ENCODE assay signal across 14 cellular contexts in the genomic region with DNA sequence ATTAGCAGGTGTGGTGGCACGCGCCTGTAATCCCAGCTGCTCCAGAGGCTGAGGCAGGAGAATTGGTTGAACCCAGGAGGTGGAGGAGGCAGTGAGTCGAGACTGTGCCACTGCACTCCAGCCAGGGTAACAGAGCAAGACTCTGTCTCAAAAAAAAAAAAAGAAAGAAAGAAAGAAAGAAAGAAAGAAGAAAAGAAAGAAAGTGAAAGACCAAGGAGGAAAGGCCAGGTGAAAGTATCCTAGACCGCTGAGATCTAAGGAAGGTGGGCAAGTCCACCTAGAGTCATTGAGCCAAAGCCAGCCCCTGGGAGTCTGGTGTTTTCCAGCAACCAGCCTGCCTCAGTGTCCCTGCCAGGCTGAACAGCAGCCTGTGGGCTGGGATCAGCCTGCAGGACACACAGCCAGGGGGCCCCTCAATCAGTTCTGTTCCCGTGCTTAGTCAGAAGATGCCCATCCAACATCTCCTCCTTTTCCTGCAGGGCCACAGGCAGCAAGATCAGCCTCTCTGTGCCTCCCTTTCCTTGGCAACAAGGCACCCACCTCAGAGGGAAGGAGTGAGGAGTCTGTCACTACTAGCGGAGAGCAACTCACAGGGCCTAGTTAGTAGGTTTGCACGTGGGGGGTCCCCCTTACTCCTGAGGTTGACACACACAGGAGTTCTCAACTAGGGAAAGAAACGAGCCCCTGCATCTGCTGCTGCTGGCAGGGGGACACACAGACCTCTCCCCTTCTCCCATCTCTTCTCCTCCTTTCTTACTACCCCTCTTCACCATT.
"Had no signal": no experiment of that assay in that cellular context is flagged by ENCODE, and none has a peak within 500 bp of the region (broad histone marks: within the 10 kb centered on the region; RNA-seq: fewer than 3 reads in every experiment).

No MANE protein-coding gene starts in this region.

- H3K9me3 ChIP-seq: gastrocnemius medialis, thyroid gland, uterus had no signal

- H3K36me3 Mint-ChIP-seq: activated naive CD8-positive, alpha-beta T cell; brain had no signal

- H3K27me3 Mint-ChIP-seq: activated naive CD8-positive, alpha-beta T cell had no signal

- H3K27ac ChIP-seq: thyroid gland, uterus had no signal

- H3K36me3 ChIP-seq: gastrocnemius medialis, thyroid gland, uterus had no signal

- H3K4me3 Mint-ChIP-seq: activated naive CD8-positive, alpha-beta T cell; brain; T-helper 1 cell treated with Interleukin-12 subunit alpha and Interleukin-12 subunit beta and Interleukin-4 antibody, amounts not matched to agents 30 μg/mL and 1 μg/mL, for 36 hours had no signal

- H3K27ac Mint-ChIP-seq: progenitor cell of endocrine pancreas; T-helper 1 cell treated with Interleukin-12 subunit alpha and Interleukin-12 subunit beta and Interleukin-4 antibody, amounts not matched to agents 30 μg/mL and 1 μg/mL, for 36 hours had no signal

- H3K4me3 ChIP-seq: gastrocnemius medialis, thyroid gland, uterus had no signal

- H3K9me3 Mint-ChIP-seq: T-helper 1 cell treated with Interleukin-12 subunit alpha and Interleukin-12 subunit beta and Interleukin-4 antibody, amounts not matched to agents 30 μg/mL and 1 μg/mL, for 36 hours had no signal

- H3K27me3 ChIP-seq: gastrocnemius medialis, thyroid gland, uterus had no signal

- DNase-seq: activated T-cell treated with anti-CD3 and anti-CD28 coated beads for 4 hours; erythroblast; gastrocnemius medialis; left colon; SIG-M5; small intestine; stimulated activated CD4-positive, alpha-beta T cell treated with anti-CD3 and anti-CD28 coated beads, Interleukin-4, amount 100 ng/mL, for 4 hours; stimulated activated CD8-positive, alpha-beta memory T cell treated with anti-CD3 and anti-CD28 coated beads, Interleukin-4, amount 100 ng/mL, for 48 hours; thyroid gland had no signal

- ATAC-seq: left colon had no signal
